1 cellular context compared by ENCODE assay signal in genomic region chr12:132687211-132688164, GRCh38.
TF ChIP-seq lines count a peak whose summit lies in the region.

A gene with protein sequence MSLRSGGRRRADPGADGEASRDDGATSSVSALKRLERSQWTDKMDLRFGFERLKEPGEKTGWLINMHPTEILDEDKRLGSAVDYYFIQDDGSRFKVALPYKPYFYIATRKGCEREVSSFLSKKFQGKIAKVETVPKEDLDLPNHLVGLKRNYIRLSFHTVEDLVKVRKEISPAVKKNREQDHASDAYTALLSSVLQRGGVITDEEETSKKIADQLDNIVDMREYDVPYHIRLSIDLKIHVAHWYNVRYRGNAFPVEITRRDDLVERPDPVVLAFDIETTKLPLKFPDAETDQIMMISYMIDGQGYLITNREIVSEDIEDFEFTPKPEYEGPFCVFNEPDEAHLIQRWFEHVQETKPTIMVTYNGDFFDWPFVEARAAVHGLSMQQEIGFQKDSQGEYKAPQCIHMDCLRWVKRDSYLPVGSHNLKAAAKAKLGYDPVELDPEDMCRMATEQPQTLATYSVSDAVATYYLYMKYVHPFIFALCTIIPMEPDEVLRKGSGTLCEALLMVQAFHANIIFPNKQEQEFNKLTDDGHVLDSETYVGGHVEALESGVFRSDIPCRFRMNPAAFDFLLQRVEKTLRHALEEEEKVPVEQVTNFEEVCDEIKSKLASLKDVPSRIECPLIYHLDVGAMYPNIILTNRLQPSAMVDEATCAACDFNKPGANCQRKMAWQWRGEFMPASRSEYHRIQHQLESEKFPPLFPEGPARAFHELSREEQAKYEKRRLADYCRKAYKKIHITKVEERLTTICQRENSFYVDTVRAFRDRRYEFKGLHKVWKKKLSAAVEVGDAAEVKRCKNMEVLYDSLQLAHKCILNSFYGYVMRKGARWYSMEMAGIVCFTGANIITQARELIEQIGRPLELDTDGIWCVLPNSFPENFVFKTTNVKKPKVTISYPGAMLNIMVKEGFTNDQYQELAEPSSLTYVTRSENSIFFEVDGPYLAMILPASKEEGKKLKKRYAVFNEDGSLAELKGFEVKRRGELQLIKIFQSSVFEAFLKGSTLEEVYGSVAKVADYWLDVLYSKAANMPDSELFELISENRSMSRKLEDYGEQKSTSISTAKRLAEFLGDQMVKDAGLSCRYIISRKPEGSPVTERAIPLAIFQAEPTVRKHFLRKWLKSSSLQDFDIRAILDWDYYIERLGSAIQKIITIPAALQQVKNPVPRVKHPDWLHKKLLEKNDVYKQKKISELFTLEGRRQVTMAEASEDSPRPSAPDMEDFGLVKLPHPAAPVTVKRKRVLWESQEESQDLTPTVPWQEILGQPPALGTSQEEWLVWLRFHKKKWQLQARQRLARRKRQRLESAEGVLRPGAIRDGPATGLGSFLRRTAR (N-terminal part only) (minus strand): TSS chr12:132687342. CDS start chr12:132687315, 27 bp downstream.
TSS of gene PXMP2 (plus strand) at chr12:132687587. CDS start at chr12:132687671, 84 bp downstream.

TF ChIP-seq in HepG2, 621 proteins besides CTCF, POLR2A, EP300 and RAD21 (continued from another document and continues in another):
- TF ChIP-seq ZNF142 (CRISPR knock-in tag; IDR thresholded peaks at IDR 0.05) (no peak), ZMYM4 (CRISPR knock-in tag; IDR thresholded peaks at IDR 0.05) (peak; percentile 69), ARID5B (CRISPR knock-in tag; IDR thresholded peaks at IDR 0.05) (0 out of 2 replicates have a peak, but pooled peaks have one; percentile 42), THAP11 (CRISPR knock-in tag; IDR thresholded peaks at IDR 0.05) (peak; percentile 78), FOXA3 (CRISPR knock-in tag; IDR thresholded peaks at IDR 0.05) (peak; percentile 33; the same call in 1 of the 2 replicates), PHF8 (CRISPR knock-in tag; IDR thresholded peaks at IDR 0.05) (peak; percentile 64), ZBTB26 (CRISPR knock-in tag; IDR thresholded peaks at IDR 0.05; ENCODE audit: borderline replicate concordance) (no peak), PCBP2 (optimal IDR thresholded peaks at IDR 0.05; ENCODE audit: low read depth, low read length, poor library complexity, severe bottlenecking) (no peak), KLF6 (CRISPR knock-in tag; IDR thresholded peaks at IDR 0.05) (peak; percentile 56; the same call in 1 of the 2 replicates), RFXAP (CRISPR knock-in tag; IDR thresholded peaks at IDR 0.05; ENCODE audit: borderline replicate concordance) (peak; percentile 53; the same call in 1 of the 2 replicates), SRSF9 (IDR thresholded peaks at IDR 0.05; ENCODE audit: borderline replicate concordance, insufficient read depth, low read depth, low read length, poor library complexity, severe bottlenecking) (no peak), TBP (CRISPR knock-in tag; IDR thresholded peaks at IDR 0.05) (no peak), ZNF441 (CRISPR knock-in tag; IDR thresholded peaks at IDR 0.05; ENCODE audit: borderline replicate concordance) (peak; percentile 83), TAF1 (CRISPR knock-in tag; IDR thresholded peaks at IDR 0.05) (peak; percentile 56; the same call in 1 of the 2 replicates), ZNF274 (CRISPR knock-in tag; IDR thresholded peaks at IDR 0.05) (peak; percentile 51; the same call in 1 of the 2 replicates), RARA (CRISPR knock-in tag; IDR thresholded peaks at IDR 0.05) (no peak), TBX2 (CRISPR knock-in tag; IDR thresholded peaks at IDR 0.05; ENCODE audit: borderline replicate concordance) (no peak), ZNF589 (CRISPR knock-in tag; conservative IDR thresholded peaks at IDR 0.05) (peak; percentile 72; the same call in 1 of the 2 replicates), SOX13 (IDR thresholded peaks at IDR 0.05) (no peak), SOX13 (CRISPR knock-in tag; conservative IDR thresholded peaks at IDR 0.05 in 1 of 2, IDR thresholded peaks at IDR 0.05 in 1 of 2) (no peak), ZNF891 (CRISPR knock-in tag; IDR thresholded peaks at IDR 0.05) (peak; percentile 63; the same call in 1 of the 2 replicates), POGZ (CRISPR knock-in tag; IDR thresholded peaks at IDR 0.05) (peak; percentile 36; the same call in 1 of the 2 replicates), PHF5A (CRISPR knock-in tag; IDR thresholded peaks at IDR 0.05; ENCODE audit: low read depth, unreplicated experiment) (peak; percentile 55), ZNF232 (CRISPR knock-in tag; IDR thresholded peaks at IDR 0.05; ENCODE audit: borderline replicate concordance) (no peak), ZMAT3 (CRISPR knock-in tag; conservative IDR thresholded peaks at IDR 0.05) (0 out of 2 replicates have a peak, but pooled peaks have one; percentile 59), FOXK1 (CRISPR knock-in tag; IDR thresholded peaks at IDR 0.05; ENCODE audit: borderline replicate concordance, low read depth) (peak; percentile 49; the same call in 1 of the 2 replicates)
- TF ChIP-seq, protein P1, sequence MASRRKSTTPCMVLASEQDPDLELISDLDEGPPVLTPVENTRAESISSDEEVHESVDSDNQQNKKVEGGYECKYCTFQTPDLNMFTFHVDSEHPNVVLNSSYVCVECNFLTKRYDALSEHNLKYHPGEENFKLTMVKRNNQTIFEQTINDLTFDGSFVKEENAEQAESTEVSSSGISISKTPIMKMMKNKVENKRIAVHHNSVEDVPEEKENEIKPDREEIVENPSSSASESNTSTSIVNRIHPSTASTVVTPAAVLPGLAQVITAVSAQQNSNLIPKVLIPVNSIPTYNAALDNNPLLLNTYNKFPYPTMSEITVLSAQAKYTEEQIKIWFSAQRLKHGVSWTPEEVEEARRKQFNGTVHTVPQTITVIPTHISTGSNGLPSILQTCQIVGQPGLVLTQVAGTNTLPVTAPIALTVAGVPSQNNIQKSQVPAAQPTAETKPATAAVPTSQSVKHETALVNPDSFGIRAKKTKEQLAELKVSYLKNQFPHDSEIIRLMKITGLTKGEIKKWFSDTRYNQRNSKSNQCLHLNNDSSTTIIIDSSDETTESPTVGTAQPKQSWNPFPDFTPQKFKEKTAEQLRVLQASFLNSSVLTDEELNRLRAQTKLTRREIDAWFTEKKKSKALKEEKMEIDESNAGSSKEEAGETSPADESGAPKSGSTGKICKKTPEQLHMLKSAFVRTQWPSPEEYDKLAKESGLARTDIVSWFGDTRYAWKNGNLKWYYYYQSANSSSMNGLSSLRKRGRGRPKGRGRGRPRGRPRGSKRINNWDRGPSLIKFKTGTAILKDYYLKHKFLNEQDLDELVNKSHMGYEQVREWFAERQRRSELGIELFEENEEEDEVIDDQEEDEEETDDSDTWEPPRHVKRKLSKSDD (CRISPR knock-in tag; IDR thresholded peaks at IDR 0.05; ENCODE audit: low read depth) = 0 out of 2 replicates have a peak, but pooled peaks have one; percentile 18
- TF ChIP-seq, protein P2, sequence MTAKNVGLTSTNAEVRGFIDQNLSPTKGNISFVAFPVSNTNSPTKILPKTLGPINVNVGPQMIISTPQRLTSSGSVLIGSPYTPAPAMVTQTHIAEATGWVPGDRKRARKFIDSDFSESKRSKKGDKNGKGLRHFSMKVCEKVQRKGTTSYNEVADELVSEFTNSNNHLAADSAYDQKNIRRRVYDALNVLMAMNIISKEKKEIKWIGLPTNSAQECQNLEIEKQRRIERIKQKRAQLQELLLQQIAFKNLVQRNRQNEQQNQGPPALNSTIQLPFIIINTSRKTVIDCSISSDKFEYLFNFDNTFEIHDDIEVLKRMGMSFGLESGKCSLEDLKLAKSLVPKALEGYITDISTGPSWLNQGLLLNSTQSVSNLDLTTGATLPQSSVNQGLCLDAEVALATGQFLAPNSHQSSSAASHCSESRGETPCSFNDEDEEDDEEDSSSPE (CRISPR knock-in tag; IDR thresholded peaks at IDR 0.05) = peak; percentile 98
- TF ChIP-seq, protein P3, sequence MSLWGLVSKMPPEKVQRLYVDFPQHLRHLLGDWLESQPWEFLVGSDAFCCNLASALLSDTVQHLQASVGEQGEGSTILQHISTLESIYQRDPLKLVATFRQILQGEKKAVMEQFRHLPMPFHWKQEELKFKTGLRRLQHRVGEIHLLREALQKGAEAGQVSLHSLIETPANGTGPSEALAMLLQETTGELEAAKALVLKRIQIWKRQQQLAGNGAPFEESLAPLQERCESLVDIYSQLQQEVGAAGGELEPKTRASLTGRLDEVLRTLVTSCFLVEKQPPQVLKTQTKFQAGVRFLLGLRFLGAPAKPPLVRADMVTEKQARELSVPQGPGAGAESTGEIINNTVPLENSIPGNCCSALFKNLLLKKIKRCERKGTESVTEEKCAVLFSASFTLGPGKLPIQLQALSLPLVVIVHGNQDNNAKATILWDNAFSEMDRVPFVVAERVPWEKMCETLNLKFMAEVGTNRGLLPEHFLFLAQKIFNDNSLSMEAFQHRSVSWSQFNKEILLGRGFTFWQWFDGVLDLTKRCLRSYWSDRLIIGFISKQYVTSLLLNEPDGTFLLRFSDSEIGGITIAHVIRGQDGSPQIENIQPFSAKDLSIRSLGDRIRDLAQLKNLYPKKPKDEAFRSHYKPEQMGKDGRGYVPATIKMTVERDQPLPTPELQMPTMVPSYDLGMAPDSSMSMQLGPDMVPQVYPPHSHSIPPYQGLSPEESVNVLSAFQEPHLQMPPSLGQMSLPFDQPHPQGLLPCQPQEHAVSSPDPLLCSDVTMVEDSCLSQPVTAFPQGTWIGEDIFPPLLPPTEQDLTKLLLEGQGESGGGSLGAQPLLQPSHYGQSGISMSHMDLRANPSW (CRISPR knock-in tag; IDR thresholded peaks at IDR 0.05; ENCODE audit: borderline replicate concordance) = no peak
- TF ChIP-seq, protein P4, sequence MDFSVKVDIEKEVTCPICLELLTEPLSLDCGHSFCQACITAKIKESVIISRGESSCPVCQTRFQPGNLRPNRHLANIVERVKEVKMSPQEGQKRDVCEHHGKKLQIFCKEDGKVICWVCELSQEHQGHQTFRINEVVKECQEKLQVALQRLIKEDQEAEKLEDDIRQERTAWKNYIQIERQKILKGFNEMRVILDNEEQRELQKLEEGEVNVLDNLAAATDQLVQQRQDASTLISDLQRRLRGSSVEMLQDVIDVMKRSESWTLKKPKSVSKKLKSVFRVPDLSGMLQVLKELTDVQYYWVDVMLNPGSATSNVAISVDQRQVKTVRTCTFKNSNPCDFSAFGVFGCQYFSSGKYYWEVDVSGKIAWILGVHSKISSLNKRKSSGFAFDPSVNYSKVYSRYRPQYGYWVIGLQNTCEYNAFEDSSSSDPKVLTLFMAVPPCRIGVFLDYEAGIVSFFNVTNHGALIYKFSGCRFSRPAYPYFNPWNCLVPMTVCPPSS (IDR thresholded peaks at IDR 0.05) = no peak
